23 cellular contexts compared by ENCODE assay signal in genomic region chr7:96621932-96622331, GRCh38.
"Had no signal": no experiment of that assay in that cellular context is flagged by ENCODE, and none has a peak within 500 bp of the region (broad histone marks: within the 10 kb centered on the region; RNA-seq: fewer than 3 reads in every experiment).

No MANE protein-coding gene starts in this region.

- H3K27ac ChIP-seq: left lung, lower lobe of right lung, ovary, right atrium auricular region, right lobe of liver, suprapubic skin, thoracic aorta, tibial artery, upper lobe of right lung had no signal

- ATAC-seq: left colon; left lung; lower lobe of right lung; mucosa of descending colon; naive thymus-derived CD4-positive, alpha-beta T cell; natural killer cell treated with Interleukin-12 subunit alpha and Interleukin-12 subunit beta and Interleukin-15 and Interleukin-18, amount 100 ng/mL, for 72 hours; right lobe of liver; stimulated activated effector memory CD8-positive, alpha-beta T cell treated with anti-CD3 and anti-CD28 coated beads, Interleukin-12 subunit alpha, Interleukin-12 subunit beta, amount 100 ng/mL, for 72 hours; upper lobe of right lung had no signal

- H3K4me3 ChIP-seq: left lung, lower lobe of right lung, mucosa of descending colon, ovary, right atrium auricular region, right lobe of liver, suprapubic skin, thoracic aorta, tibial artery, upper lobe of right lung had no signal

- H3K9me3 ChIP-seq: mucosa of descending colon, ovary, right lobe of liver, suprapubic skin, upper lobe of right lung had no signal

- H3K36me3 ChIP-seq: left lung, lower lobe of right lung, ovary, right atrium auricular region, right lobe of liver, suprapubic skin, thoracic aorta, upper lobe of right lung had no signal

- H3K27me3 ChIP-seq: left lung, ovary, right atrium auricular region, right lobe of liver, suprapubic skin, tibial artery, upper lobe of right lung had no signal

- DNase-seq: hypothalamus; immature natural killer cell; kidney; left colon; left lung; lower lobe of right lung; mammary epithelial cell; mesenchymal stem cell; midbrain; mucosa of descending colon; naive thymus-derived CD4-positive, alpha-beta T cell; ovary; right lobe of liver; stimulated activated CD4-positive, alpha-beta T cell treated with anti-CD3 and anti-CD28 coated beads, Interleukin-4, amount 100 ng/mL, for 24 hours; stimulated activated naive CD4-positive, alpha-beta T cell; tibial artery; trophoblast cell; upper lobe of right lung had no signal

- H3K4me1 ChIP-seq: left lung, lower lobe of right lung, right atrium auricular region, right lobe of liver, suprapubic skin, tibial artery, upper lobe of right lung had no signal
